In the genomic region with DNA sequence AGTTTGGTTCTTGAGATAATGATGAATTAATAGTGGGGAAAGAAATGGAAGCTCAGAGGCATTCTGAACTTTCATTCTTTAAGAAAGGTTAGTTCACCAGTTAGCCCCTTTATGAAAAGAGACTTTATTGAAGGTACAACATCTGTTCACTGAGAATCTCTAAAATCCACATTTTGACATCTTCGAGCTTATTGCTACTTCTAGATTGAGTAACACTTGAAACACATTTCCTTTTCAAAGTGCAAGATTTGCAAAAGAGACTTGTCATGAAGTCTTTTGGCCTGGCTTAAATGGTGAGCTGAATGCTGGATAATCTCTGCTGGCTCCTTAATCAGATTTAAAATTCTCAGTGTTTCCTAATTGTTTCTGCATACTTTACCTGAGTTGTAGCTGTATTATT, we compare ENCODE assay signal across 10 cellular contexts. TPM values are rescaled to one million over a fixed set of nuclear protein-coding genes. Genes with fewer than 3 reads are reported as not detected.
A peak's percentile ranks its signal among the peaks of the same experiment; 100 is the strongest.
DNase-seq lines count a peak whose midpoint lies in the region; TF ChIP-seq lines count a peak whose summit lies in the region.
"Had no signal": no experiment of that assay in that cellular context is flagged by ENCODE, and none has a peak within 500 bp of the region (broad histone marks: within the 10 kb centered on the region; RNA-seq: fewer than 3 reads in every experiment).

No MANE protein-coding gene starts in this region.

- H3K79me1 ChIP-seq in H9 (ENCODE audit: insufficient read depth, low read depth, low read length, poor library complexity, severe bottlenecking), result peaks cover 5% of the 10 kb centered on the region

- no peak overlapping the region for H2BK12ac ChIP-seq in H9 (ENCODE audit: insufficient read length, low read depth, low read length)

- peaks cover 62% of the 10 kb centered on the region for H3K4me1 Mint-ChIP-seq in activated naive CD4-positive, alpha-beta T cell treated with anti-CD3 and anti-CD28 coated beads, Interleukin-2, amount 10 ng/mL, durations not matched to agents 7 days and 5 days
- peaks cover 52% of the 10 kb centered on the region for H3K4me1 Mint-ChIP-seq in T-helper 2 cell treated with Interferon-gamma antibody and Interleukin-4, amounts not matched to agents 5 μg/mL and 100 μg/mL, for 36 hours (ENCODE audit: low read depth)
- peaks cover 20 to 22% of the 10 kb centered on the region in 2 experiments for H3K4me1 Mint-ChIP-seq in H9

- H3K36me3 Mint-ChIP-seq in activated naive CD4-positive, alpha-beta T cell treated with anti-CD3 and anti-CD28 coated beads, Interleukin-2, amount 10 ng/mL, durations not matched to agents 7 days and 5 days, result peaks cover 31% of the 10 kb centered on the region
- peaks cover 34% of the 10 kb centered on the region for H3K36me3 Mint-ChIP-seq in T-helper 2 cell treated with Interferon-gamma antibody and Interleukin-4, amounts not matched to agents 5 μg/mL and 100 μg/mL, for 36 hours (ENCODE audit: low read depth)
- H3K36me3 Mint-ChIP-seq in H9 (ENCODE audit: insufficient read depth in 1 of 3, low read depth in 3 of 3), result peaks cover 0 to 1% (median 0%) of the 10 kb centered on the region in 3 experiments; a peak in 1 of 7 replicates

- H4K20me1 ChIP-seq in H9 (ENCODE audit: control insufficient read depth, insufficient read depth, insufficient read length), result no peaks in the 10 kb centered on the region

- TF ChIP-seq POLR2A in transverse colon (IDR thresholded peaks at IDR 0.05), result no peak

- no peak overlapping the region for H3K18ac ChIP-seq in H9 (ENCODE audit: insufficient read length, low read depth, low read length)

- no peak overlapping the region for H2AFZ ChIP-seq in H9 (ENCODE audit: low read length)

- no peaks in the 10 kb centered on the region for H3K27me3 Mint-ChIP-seq in activated naive CD4-positive, alpha-beta T cell treated with anti-CD3 and anti-CD28 coated beads, Interleukin-2, amount 10 ng/mL, durations not matched to agents 7 days and 5 days
- H3K27me3 Mint-ChIP-seq in T-helper 2 cell treated with Interferon-gamma antibody and Interleukin-4, amounts not matched to agents 5 μg/mL and 100 μg/mL, for 36 hours (ENCODE audit: low read depth), result no peaks in the 10 kb centered on the region
- H3K27me3 Mint-ChIP-seq in H9 (ENCODE audit: low read depth), result no peaks in the 10 kb centered on the region

- peak overlapping the region; percentile 24 to 70 (median 47) for H3K27ac ChIP-seq in transverse colon
- H3K27ac ChIP-seq in H9 (ENCODE audit: insufficient read length, low read depth, low read length), result no peak overlapping the region
- H3K27ac ChIP-seq: thoracic aorta had no signal

- H3K4me3 ChIP-seq in fibroblast of mammary gland (ENCODE audit: control insufficient read depth, low read depth, low read length) (no peak overlapping the region), transverse colon (no peak overlapping the region)
- H3K4me3 ChIP-seq: thoracic aorta had no signal

- H2BK5ac ChIP-seq in H9 (ENCODE audit: insufficient read length, low read length), result no peak overlapping the region

- H3K23ac ChIP-seq in H9 (ENCODE audit: insufficient read length, low read depth, low read length), result no peak overlapping the region

- no peak overlapping the region for H3K14ac ChIP-seq in H9 (ENCODE audit: insufficient read depth, low read length)

- peak overlapping the region; percentile 85 for H3K27ac Mint-ChIP-seq in activated naive CD4-positive, alpha-beta T cell treated with anti-CD3 and anti-CD28 coated beads, Interleukin-2, amount 10 ng/mL, durations not matched to agents 7 days and 5 days
- peak overlapping the region; percentile 86 for H3K27ac Mint-ChIP-seq in T-helper 2 cell treated with Interferon-gamma antibody and Interleukin-4, amounts not matched to agents 5 μg/mL and 100 μg/mL, for 36 hours
- H3K27ac Mint-ChIP-seq in H9, result peak overlapping the region in 1 of 3 experiments; percentile 5; a peak in 1 of 7 replicates

- H3K56ac ChIP-seq in H9 (ENCODE audit: insufficient read length, low read depth, low read length), result no peak overlapping the region

- CTCF ChIA-PET in activated naive CD4-positive, alpha-beta T cell treated with anti-CD3 and anti-CD28 coated beads, Interleukin-2, amount 10 ng/mL, durations not matched to agents 7 days and 5 days (lab: Charles Lee), result interaction anchor here (1.1 to 2.0 kb wide), 3 partner anchors 15 to 65 kb away, joined by 3 to 6 read pairs (median 6); no protein-coding TSS in a partner anchor

- TF ChIP-seq EP300 in transverse colon (IDR thresholded peaks at IDR 0.05; ENCODE audit: low read depth), result no peak

- H3K79me2 ChIP-seq in H9 (ENCODE audit: insufficient read depth, low read length), result no peaks in the 10 kb centered on the region

- WGBS in transverse colon (ENCODE audit: low coverage in 1 of 2), 2 donors, result 61 to 67% methylated on average over 1 of the region's 1 CpG
- no CpG with 5 or more reads among the region's 1 CpG for WGBS in H9 (ENCODE audit: extremely low coverage, insufficient read length, low lambda C conversion rate)

- H3K36me3 ChIP-seq in transverse colon, result no peaks in the 10 kb centered on the region
- H3K36me3 ChIP-seq: thoracic aorta had no signal

- H2BK120ac ChIP-seq in H9 (ENCODE audit: low read depth, low read length, poor library complexity, severe bottlenecking), result no peak overlapping the region

- no peak overlapping the region for H4K8ac ChIP-seq in H9 (replicated peaks; ENCODE audit: insufficient read length, low read depth, low read length)

- H3K9me3 ChIP-seq in transverse colon (no peaks in the 10 kb centered on the region), H9 (ENCODE audit: control insufficient read depth, low read depth, low read length) (no peaks in the 10 kb centered on the region)
- H3K9me3 ChIP-seq: thoracic aorta had no signal

- no peak overlapping the region for H3T11ph ChIP-seq in H9 (ENCODE audit: low read length)

- TF ChIP-seq CTCF in fibroblast of mammary gland (conservative IDR thresholded peaks at IDR 0.05; ENCODE audit: control insufficient read depth, insufficient read depth, low read depth, low read length) (no peak), transverse colon (IDR thresholded peaks at IDR 0.05) (no peak), H9 (conservative IDR thresholded peaks at IDR 0.05) (no peak)

- H2AK5ac ChIP-seq in H9 (ENCODE audit: insufficient read length, low read length), result no peak overlapping the region

- H3K4me3 Mint-ChIP-seq in activated naive CD4-positive, alpha-beta T cell treated with anti-CD3 and anti-CD28 coated beads, Interleukin-2, amount 10 ng/mL, durations not matched to agents 7 days and 5 days, result no peak overlapping the region
- H3K4me3 Mint-ChIP-seq in T-helper 2 cell treated with Interferon-gamma antibody and Interleukin-4, amounts not matched to agents 5 μg/mL and 100 μg/mL, for 36 hours, result peak overlapping the region; percentile 71
- no peak overlapping the region for H3K4me3 Mint-ChIP-seq in H9

- H3K4ac ChIP-seq in H9 (ENCODE audit: low read depth, low read length), result no peak overlapping the region

- H3K27me3 ChIP-seq in transverse colon, result no peaks in the 10 kb centered on the region
- no peaks in the 10 kb centered on the region for H3K27me3 ChIP-seq in H9 (ENCODE audit: insufficient read depth, low read length)

- peaks cover 15 to 59% (median 23%) of the 10 kb centered on the region in 4 donors for H3K4me1 ChIP-seq in transverse colon
- no peaks in the 10 kb centered on the region for H3K4me1 ChIP-seq in H9 (ENCODE audit: insufficient read depth, low read length)

- no peak overlapping the region for H2BK20ac ChIP-seq in H9 (ENCODE audit: low read depth, low read length, poor library complexity, severe bottlenecking)

- H2BK15ac ChIP-seq in H9 (ENCODE audit: low read depth, low read length), result no peak overlapping the region

- H4K5ac ChIP-seq in H9 (ENCODE audit: insufficient read length, low read depth, low read length), result no peak overlapping the region

- DNase-seq in activated naive CD4-positive, alpha-beta T cell treated with anti-CD3 and anti-CD28 coated beads, Interleukin-2, amount 10 ng/mL, durations not matched to agents 7 days and 5 days, result no peak
- no peak for DNase-seq in activated naive CD4-positive, alpha-beta T cell treated with anti-CD3 and anti-CD28 coated beads, Interleukin-2, amount 50 U/mL, for 16 hours
- no peak for DNase-seq in T-helper 2 cell treated with Interferon-gamma antibody and Interleukin-4, amounts not matched to agents 5 μg/mL and 100 μg/mL, for 36 hours (ENCODE audit: low spot score)
- DNase-seq in fibroblast of mammary gland (ENCODE audit: low read depth), result peak; percentile 35
- DNase-seq in transverse colon, result no peak
- DNase-seq in GDM1 (lab: John Stamatoyannopoulos, UW), result no peak
- no peak for DNase-seq in H9
- DNase-seq in NCI-H2029 (lab: John Stamatoyannopoulos, UW), result no peak
- DNase-seq: GF-D8 had no signal

- in situ Hi-C loops in transverse colon (cut with MboI; ENCODE audit: low pct_ligation_motif_present in 1 of 4, low pct_unique_long_range_greater_than_20kb in 1 of 4, low sequenced_read_pairs in 3 of 4), result no loop called here

- no peaks in the 10 kb centered on the region for H3K23me2 ChIP-seq in H9 (ENCODE audit: insufficient read length, low read depth, low read length, poor library complexity, severe bottlenecking)

- no peak overlapping the region for H3K4me2 ChIP-seq in H9 (ENCODE audit: insufficient read depth, insufficient read length, low read length)

- no peaks in the 10 kb centered on the region for H3K9me3 Mint-ChIP-seq in activated naive CD4-positive, alpha-beta T cell treated with anti-CD3 and anti-CD28 coated beads, Interleukin-2, amount 10 ng/mL, durations not matched to agents 7 days and 5 days
- H3K9me3 Mint-ChIP-seq in T-helper 2 cell treated with Interferon-gamma antibody and Interleukin-4, amounts not matched to agents 5 μg/mL and 100 μg/mL, for 36 hours, result no peaks in the 10 kb centered on the region
- peaks cover 0 to under 1% of the 10 kb centered on the region in 2 experiments; a peak in 1 of 5 replicates for H3K9me3 Mint-ChIP-seq in H9

- H3K9ac ChIP-seq in H9 (ENCODE audit: extremely low read depth, insufficient read length, low read length), result no peak overlapping the region

- H4K91ac ChIP-seq in H9 (ENCODE audit: insufficient read length, low read depth, low read length), result no peak overlapping the region

- intact Hi-C loops in transverse colon (cut with DNase I; ENCODE audit: low total_unique reads), result no loop called here

RNA-seq across cellular contexts. Expression of a gene that starts 42.3 kb away (rescaled TPM):
- 10 to 100 TPM in 2 of 4 donors, 1 to 10 TPM in 2; 3.2 to 25.4 (median 9.5) TPM for total RNA-seq in transverse colon
- 32.2 and 33.8 TPM in 2 replicates for total RNA-seq in H9 (2021)

RNA-seq across cellular contexts. Expression of a gene that starts 45.7 kb away (rescaled TPM):
- total RNA-seq in transverse colon (1 to 10 TPM in 3 of 4 donors, under 1 TPM in 1; 0.80 to 9.7 (median 7.1) TPM), H9 (2021) (20.9 and 22.9 TPM in 2 replicates)
